Comparison of ENCODE assay signal across 3 cellular contexts in the genomic region with DNA sequence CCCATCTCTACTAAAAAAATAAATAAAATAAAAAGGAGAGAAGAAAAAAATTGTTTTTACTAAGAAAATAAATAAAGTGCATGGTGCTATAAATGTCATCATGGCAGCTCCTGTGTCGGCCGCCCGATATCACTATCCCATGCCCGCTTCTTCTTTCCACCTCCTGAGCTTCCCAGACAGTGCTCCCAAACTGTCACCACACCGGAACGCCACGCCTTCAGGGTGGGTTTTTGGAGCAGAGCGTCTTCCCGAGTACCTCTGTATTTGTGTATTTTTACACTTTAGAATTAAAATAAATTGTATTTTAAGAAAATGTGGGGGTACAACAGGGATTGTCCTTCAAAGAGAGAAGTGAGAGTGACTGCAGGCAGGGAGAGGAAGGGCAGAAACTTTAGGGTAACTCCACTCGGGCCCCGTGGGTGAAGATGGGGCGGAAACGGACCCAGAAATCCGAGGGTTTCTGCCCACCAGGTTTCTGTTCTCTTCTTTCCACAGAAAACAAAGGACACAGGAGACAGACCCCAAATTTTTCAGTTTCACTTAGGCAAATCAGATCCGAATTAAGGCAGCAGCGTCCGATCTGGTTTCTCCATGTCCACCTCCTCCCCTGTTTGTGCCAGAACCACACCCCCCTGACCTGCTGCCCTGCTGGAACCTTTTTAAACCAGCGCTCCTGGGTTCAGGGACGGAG.
TF ChIP-seq lines count a peak whose summit lies in the region.

No MANE protein-coding gene starts in this region.

TF ChIP-seq in SK-N-SH, 30 proteins besides CTCF, POLR2A, EP300 and RAD21:
- TF ChIP-seq GABPA (IDR thresholded peaks at IDR 0.05; ENCODE audit: low read depth) (no peak), RCOR1 (IDR thresholded peaks at IDR 0.05; ENCODE audit: low read length) (no peak), ELF1 (IDR thresholded peaks at IDR 0.05) (no peak), USF1 (IDR thresholded peaks at IDR 0.05; ENCODE audit: borderline replicate concordance, low read depth) (no peak), RFX5 (IDR thresholded peaks at IDR 0.05; ENCODE audit: low read length) (no peak), NFIC (IDR thresholded peaks at IDR 0.05; ENCODE audit: borderline replicate concordance) (no peak), GATA2 (CRISPR knock-in tag; IDR thresholded peaks at IDR 0.05) (no peak), EZH2phosphoT487 (IDR thresholded peaks at IDR 0.05; ENCODE audit: borderline replicate concordance, low read depth) (no peak), TAF1 (IDR thresholded peaks at IDR 0.05; ENCODE audit: borderline replicate concordance, low read depth, low read length) (no peak), YY1 (IDR thresholded peaks at IDR 0.05; ENCODE audit: low read depth) (no peak), FOXM1 (IDR thresholded peaks at IDR 0.05; ENCODE audit: low read depth) (no peak), JUND (IDR thresholded peaks at IDR 0.05) (no peak), ZBTB33 (IDR thresholded peaks at IDR 0.05; ENCODE audit: borderline replicate concordance, low read depth) (no peak), CHD2 (IDR thresholded peaks at IDR 0.05; ENCODE audit: low read length, partially characterized antibody) (no peak)

TF ChIP-seq in SK-N-SH treated with all-trans-retinoic acid at 6 μM for 48 hours, 23 proteins besides CTCF, POLR2A, EP300 and RAD21:
- TF ChIP-seq CREB5 (CRISPR knock-in tag; IDR thresholded peaks at IDR 0.05; ENCODE audit: low read depth) (no peak), ESRRG (CRISPR knock-in tag; IDR thresholded peaks at IDR 0.05) (no peak), ZNF565 (CRISPR knock-in tag; conservative IDR thresholded peaks at IDR 0.05; ENCODE audit: low read depth) (no peak)

TF ChIP-seq in H1, 55 proteins besides CTCF, POLR2A, EP300 and RAD21:
- no peak for TF ChIP-seq ASH2L (IDR thresholded peaks at IDR 0.05; ENCODE audit: low read length)
TF ChIP-seq in H1: peak in this region for 0.
